23 cellular contexts compared by ENCODE assay signal in the genomic region with DNA sequence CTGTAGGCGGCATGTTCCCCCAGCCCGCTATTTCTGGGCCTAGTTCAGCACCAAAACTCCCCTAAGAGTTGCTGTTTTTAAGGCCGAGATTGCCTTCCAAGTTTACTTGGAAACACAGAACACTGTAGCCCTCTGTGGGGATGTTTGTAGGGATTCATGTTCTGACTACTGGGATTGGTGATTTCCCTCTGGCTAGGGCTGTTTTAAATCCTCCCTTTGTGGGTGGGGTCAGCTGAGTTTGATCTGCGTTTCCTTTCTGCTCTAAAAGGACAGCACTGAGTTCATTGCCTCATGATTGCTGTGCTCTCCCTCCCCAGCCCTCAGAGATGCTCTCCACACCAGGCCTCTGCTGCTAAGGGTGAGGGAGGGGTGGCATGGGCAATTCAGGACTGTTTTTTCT.
DNase-seq lines count a peak whose midpoint lies in the region; ATAC-seq, FAIRE-seq and TF ChIP-seq lines count a peak whose summit lies in the region.
"Had no signal": no experiment of that assay in that cellular context is flagged by ENCODE, and none has a peak within 500 bp of the region (broad histone marks: within the 10 kb centered on the region; RNA-seq: fewer than 3 reads in every experiment).

No MANE protein-coding gene starts in this region.

- no peak overlapping the region for H3K27ac Mint-ChIP-seq in CD14-positive monocyte
- H3K27ac Mint-ChIP-seq: CD8-positive, alpha-beta memory T cell had no signal

- no peak overlapping the region for H3K14ac ChIP-seq in H1 (ENCODE audit: insufficient read length)

- H3K27me3 Mint-ChIP-seq in CD14-positive monocyte (ENCODE audit: low read depth in 3 of 3): no peaks in the 10 kb centered on the region

- no peak overlapping the region for H3K27ac ChIP-seq in H1 (ENCODE audit: low read depth, low read length)
- H3K27ac ChIP-seq: 22Rv1, GM23248, Peyer's patch, SK-N-MC had no signal

- H3K27me3 ChIP-seq in H1 (replicated peaks in 1 of 4; ENCODE audit: control insufficient read depth in 3 of 4, extremely low read depth in 1 of 4, insufficient read depth in 3 of 4, low read length in 3 of 4): no peaks in the 10 kb centered on the region
- H3K27me3 ChIP-seq: Peyer's patch had no signal

- H2AFZ ChIP-seq in H1 (ENCODE audit: low read length): peak overlapping the region; percentile 71; the same call in 1 of the 2 replicates
- H2AFZ ChIP-seq: GM23248 had no signal

- WGBS in H1 (ENCODE audit: extremely low coverage in 1 of 2, insufficient coverage in 1 of 2, insufficient read length in 1 of 2, insufficient replicate concordance in 2 of 2, low coverage in 1 of 2, low lambda C conversion rate in 2 of 2, missing lambda C conversion rate in 1 of 2), 2 experiments: 95% methylated on average over 4 of the region's 4 CpGs; no CpG with 5 or more reads in 1 of the 2 experiments

- no peak overlapping the region for H3K4me3 ChIP-seq in H1 (ENCODE audit: extremely low read depth in 1 of 4, insufficient read depth in 2 of 4, low read depth in 3 of 4, low read length in 4 of 4)
- H3K4me3 ChIP-seq: GM23248, Peyer's patch, SK-N-MC had no signal

- no peak overlapping the region for H3K4me3 Mint-ChIP-seq in CD14-positive monocyte
- H3K4me3 Mint-ChIP-seq: CD8-positive, alpha-beta memory T cell had no signal

- no peak overlapping the region for H3K18ac ChIP-seq in H1 (ENCODE audit: extremely low read depth, low read length)

- CTCF ChIA-PET in H1 (lab: Charles Lee; ENCODE audit: partially characterized antibody): no interaction called here

- H4K5ac ChIP-seq in H1 (ENCODE audit: insufficient read length, low read depth, low read length): no peak overlapping the region

- no peaks in the 10 kb centered on the region for H3K79me1 ChIP-seq in H1 (ENCODE audit: low read depth, low read length)

- H4K91ac ChIP-seq in H1 (replicated peaks; ENCODE audit: insufficient read length, low read length): no peak overlapping the region

- H3K23ac ChIP-seq in H1 (ENCODE audit: insufficient read length): no peak overlapping the region

- intact Hi-C loops in Right ventricle myocardium inferior (cut with DNase I) (no loop called here), cardiac septum (cut with DNase I) (no loop called here), sciatic nerve (cut with DNase I) (no loop called here), head of caudate nucleus (cut with DNase I) (no loop called here), CD14-positive monocyte (cut with micrococcal nuclease) (no loop called here)

- TF ChIP-seq RAD21 in H1 (IDR thresholded peaks at IDR 0.05 in 1 of 2, conservative IDR thresholded peaks at IDR 0.05 in 1 of 2; ENCODE audit: low read depth in 2 of 2, low read length in 2 of 2): no peak

- ATAC-seq in Right ventricle myocardium inferior (peak; percentile 68), sciatic nerve (peak; percentile 72), HG03432 (IDR thresholded peaks at IDR 0.05; ENCODE audit: unreplicated experiment) (no peak)
- ATAC-seq: HCT116 had no signal

- no peaks in the 10 kb centered on the region for H3K36me3 Mint-ChIP-seq in CD14-positive monocyte

- no peak for TF ChIP-seq CTCF in H1 (IDR thresholded peaks at IDR 0.05; ENCODE audit: control extremely low read depth in 1 of 3, insufficient read depth in 1 of 3, low read depth in 1 of 3, low read length in 3 of 3)
- TF ChIP-seq CTCF in CD14-positive monocyte (IDR thresholded peaks at IDR 0.05): no peak

- H4K8ac ChIP-seq in H1 (ENCODE audit: extremely low read depth, insufficient read depth, low read length): no peak overlapping the region

- no peak overlapping the region for H2AK5ac ChIP-seq in H1 (ENCODE audit: low read depth, low read length)

- FAIRE-seq in H1 (lab: Jason Lieb, UNC): no peak

- H3K23me2 ChIP-seq in H1 (ENCODE audit: low read depth, low read length): no peaks in the 10 kb centered on the region

- H3K9me3 ChIP-seq in H1 (ENCODE audit: insufficient read depth in 2 of 2, low read depth in 1 of 2, low read length in 1 of 2): 0 out of 4 replicates have a peak, but pooled peaks cover 0 to 3% of the 10 kb centered on the region in 2 experiments
- H3K9me3 ChIP-seq: Peyer's patch had no signal

- no peak for TF ChIP-seq EP300 in H1 (IDR thresholded peaks at IDR 0.05; ENCODE audit: borderline replicate concordance in 1 of 2, low read depth in 2 of 2, low read length in 2 of 2)

- no peaks in the 10 kb centered on the region for H3K4me1 ChIP-seq in H1 (replicated peaks in 1 of 4; ENCODE audit: control insufficient read depth in 3 of 4, insufficient read depth in 4 of 4, low read length in 3 of 4)
- H3K4me1 ChIP-seq: Peyer's patch had no signal

- no peak for DNase-seq in Right ventricle myocardium inferior (ENCODE audit: missing footprints)
- no peak for DNase-seq in cardiac septum (ENCODE audit: low spot score)
- DNase-seq in H1 (ENCODE audit: low read depth in 1 of 2, low spot score in 2 of 2): no peak
- peak; percentile 47 for DNase-seq in islet precursor cell
- no peak for DNase-seq in sciatic nerve (ENCODE audit: low spot score)
- no peak for DNase-seq in head of caudate nucleus
- DNase-seq in CD14-positive monocyte (ENCODE audit: low spot score): no peak
- DNase-seq: C1 segment of cervical spinal cord; Calu3; CD8-positive, alpha-beta memory T cell; GM23248; Kasumi-1; NCI-H1694; NCI-H2081; NCI-H2171; NCI-H446; NCI-H526; Peyer's patch; SW 1271 had no signal

- no peak overlapping the region for H2BK120ac ChIP-seq in H1 (replicated peaks; ENCODE audit: low read depth, low read length)

- POLR2A ChIA-PET in H1 (lab: Charles Lee; ENCODE audit: partially characterized antibody): no interaction called here

- H2BK20ac ChIP-seq in H1 (ENCODE audit: low read length): no peak overlapping the region

- H2BK15ac ChIP-seq in H1 (ENCODE audit: low read length): no peak overlapping the region

- no peaks in the 10 kb centered on the region for H3K79me2 ChIP-seq in H1 (ENCODE audit: control insufficient read depth in 1 of 2, insufficient read depth in 2 of 2, low read length in 2 of 2)

- H2BK12ac ChIP-seq in H1 (ENCODE audit: low read depth, low read length): no peak overlapping the region

- H3K4ac ChIP-seq in H1 (replicated peaks; ENCODE audit: insufficient read length, low read depth, low read length): no peak overlapping the region

- H2BK5ac ChIP-seq in H1 (ENCODE audit: low read depth, low read length): no peak overlapping the region

- H3K56ac ChIP-seq in H1 (replicated peaks; ENCODE audit: insufficient read length, low read depth, low read length): no peak overlapping the region

- H4K20me1 ChIP-seq in H1 (replicated peaks in 1 of 2; ENCODE audit: control insufficient read depth in 1 of 2, insufficient read depth in 2 of 2, low read length in 2 of 2): no peaks in the 10 kb centered on the region

- H3K4me1 Mint-ChIP-seq in CD14-positive monocyte: no peaks in the 10 kb centered on the region
- H3K4me1 Mint-ChIP-seq: CD8-positive, alpha-beta memory T cell had no signal

- H3K9ac ChIP-seq in H1 (replicated peaks in 1 of 4; ENCODE audit: extremely low read depth in 1 of 4, low read depth in 3 of 4, low read length in 3 of 4): no peak overlapping the region
- H3K9ac ChIP-seq: GM23248 had no signal

- H3K9me3 Mint-ChIP-seq in CD14-positive monocyte: peaks cover 0 to 11% (median 2%) of the 10 kb centered on the region in 7 donors

- no peak overlapping the region for H3K4me2 ChIP-seq in H1 (ENCODE audit: insufficient read depth in 1 of 2, low read depth in 2 of 2, low read length in 2 of 2)

- no peak for TF ChIP-seq POLR2A in H1 (IDR thresholded peaks at IDR 0.05; ENCODE audit: control extremely low read depth in 1 of 2, low read depth in 2 of 2, low read length in 2 of 2)

- no peaks in the 10 kb centered on the region for H3K36me3 ChIP-seq in H1 (ENCODE audit: control insufficient read depth in 2 of 4, insufficient read depth in 4 of 4, low read length in 3 of 4)
- H3K36me3 ChIP-seq: Peyer's patch had no signal

TF ChIP-seq in H1, 55 proteins besides CTCF, POLR2A, EP300 and RAD21 (continues in another document):
- TF ChIP-seq HDAC2 (IDR thresholded peaks at IDR 0.05; ENCODE audit: borderline replicate concordance in 1 of 2, low read depth in 2 of 2, low read length in 2 of 2): no peak
- TF ChIP-seq, protein P1, sequence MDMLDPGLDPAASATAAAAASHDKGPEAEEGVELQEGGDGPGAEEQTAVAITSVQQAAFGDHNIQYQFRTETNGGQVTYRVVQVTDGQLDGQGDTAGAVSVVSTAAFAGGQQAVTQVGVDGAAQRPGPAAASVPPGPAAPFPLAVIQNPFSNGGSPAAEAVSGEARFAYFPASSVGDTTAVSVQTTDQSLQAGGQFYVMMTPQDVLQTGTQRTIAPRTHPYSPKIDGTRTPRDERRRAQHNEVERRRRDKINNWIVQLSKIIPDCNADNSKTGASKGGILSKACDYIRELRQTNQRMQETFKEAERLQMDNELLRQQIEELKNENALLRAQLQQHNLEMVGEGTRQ (IDR thresholded peaks at IDR 0.05; ENCODE audit: low read length): no peak
- TF ChIP-seq GTF2F1 (IDR thresholded peaks at IDR 0.05; ENCODE audit: borderline replicate concordance, low read depth, low read length): no peak
- TF ChIP-seq YY1 (IDR thresholded peaks at IDR 0.05; ENCODE audit: low read depth, low read length): no peak
